ENCODE assay signal across 18 cellular contexts in genomic region chr1:117660266-117660973, GRCh38. TPM values are rescaled to one million over a fixed set of nuclear protein-coding genes. Genes with fewer than 3 reads are reported as not detected.
A peak's percentile ranks its signal among the peaks of the same experiment; 100 is the strongest.
DNase-seq lines count a peak whose midpoint lies in the region; ATAC-seq and TF ChIP-seq lines count a peak whose summit lies in the region.
"Had no signal": no experiment of that assay in that cellular context is flagged by ENCODE, and none has a peak within 500 bp of the region (broad histone marks: within the 10 kb centered on the region; RNA-seq: fewer than 3 reads in every experiment).

No MANE protein-coding gene starts in this region.

- no peak for TF ChIP-seq EP300 in ovary (IDR thresholded peaks at IDR 0.05)

- H3K36me3 ChIP-seq in CD4-positive, CD25-positive, alpha-beta regulatory T cell (ENCODE audit: control insufficient read depth, insufficient read depth, low read length): no peaks in the 10 kb centered on the region
- no peaks in the 10 kb centered on the region for H3K36me3 ChIP-seq in ovary
- H3K36me3 ChIP-seq: sigmoid colon, thyroid gland had no signal

- CTCF ChIA-PET in activated CD8-positive, alpha-beta T cell treated with anti-CD3 and anti-CD28 coated beads, Interleukin-2, amount 10 ng/mL, durations not matched to agents 7 days and 5 days (lab: Charles Lee): interaction anchor here (0.6 to 8.6 kb wide), 7 partner anchors 10 to 126 kb away, joined by 3 to 65 read pairs (median 10); partner anchors contain the start of gene TENT5C

- TF ChIP-seq POLR2A in ovary (IDR thresholded peaks at IDR 0.05): no peak

- H3K4me3 ChIP-seq in CD4-positive, CD25-positive, alpha-beta regulatory T cell (ENCODE audit: low read depth, low read length): peak overlapping the region; percentile 51
- H3K4me3 ChIP-seq in ovary: no peak overlapping the region
- H3K4me3 ChIP-seq: sigmoid colon, thyroid gland had no signal

- no peaks in the 10 kb centered on the region for H3K27me3 Mint-ChIP-seq in CD4-positive, CD25-positive, alpha-beta regulatory T cell
- H3K27me3 Mint-ChIP-seq in HFFc6 (ENCODE audit: insufficient read depth) (peaks cover 5% of the 10 kb centered on the region), memory B cell (no peaks in the 10 kb centered on the region)
- H3K27me3 Mint-ChIP-seq in activated CD8-positive, alpha-beta T cell treated with anti-CD3 and anti-CD28 coated beads, Interleukin-2, amount 10 ng/mL, durations not matched to agents 7 days and 5 days (ENCODE audit: low read depth): no peaks in the 10 kb centered on the region

- H3K4me1 Mint-ChIP-seq in CD4-positive, CD25-positive, alpha-beta regulatory T cell: peaks cover 51 to 94% (median 73%) of the 10 kb centered on the region in 4 donors
- H3K4me1 Mint-ChIP-seq in HFFc6 (ENCODE audit: low read depth) (peaks cover 19% of the 10 kb centered on the region), memory B cell (peaks cover 71% of the 10 kb centered on the region)
- peaks cover 97% of the 10 kb centered on the region for H3K4me1 Mint-ChIP-seq in activated CD8-positive, alpha-beta T cell treated with anti-CD3 and anti-CD28 coated beads, Interleukin-2, amount 10 ng/mL, durations not matched to agents 7 days and 5 days (ENCODE audit: low read depth)
- H3K4me1 Mint-ChIP-seq: mesothelial cell of epicardium had no signal

- intact Hi-C loops in ovary (cut with DNase I): no loop called here

- H3K9me3 ChIP-seq in CD4-positive, CD25-positive, alpha-beta regulatory T cell (ENCODE audit: control insufficient read depth in 2 of 2, low read length in 2 of 2): peaks cover 0 to 9% of the 10 kb centered on the region in 2 experiments
- no peaks in the 10 kb centered on the region for H3K9me3 ChIP-seq in ovary
- H3K9me3 ChIP-seq: sigmoid colon, thyroid gland had no signal

- H3K27ac Mint-ChIP-seq in CD4-positive, CD25-positive, alpha-beta regulatory T cell: peak overlapping the region; percentile 97 to 100 (median 98)
- no peak overlapping the region for H3K27ac Mint-ChIP-seq in HFFc6
- peak overlapping the region; percentile 75 for H3K27ac Mint-ChIP-seq in activated CD8-positive, alpha-beta T cell treated with anti-CD3 and anti-CD28 coated beads, Interleukin-2, amount 10 ng/mL, durations not matched to agents 7 days and 5 days
- H3K27ac Mint-ChIP-seq in memory B cell: peak overlapping the region; percentile 89
- H3K27ac Mint-ChIP-seq: endodermal cell, mesothelial cell of epicardium had no signal

- H3K4me1 ChIP-seq in CD4-positive, CD25-positive, alpha-beta regulatory T cell (ENCODE audit: control insufficient read depth, insufficient read depth, low read length, poor library complexity, severe bottlenecking): peaks cover 96% of the 10 kb centered on the region
- H3K4me1 ChIP-seq in ovary (ENCODE audit: insufficient read depth): no peaks in the 10 kb centered on the region
- H3K4me1 ChIP-seq: thyroid gland had no signal

- WGBS in ovary, 3 donors: 35 to 55% (median 43%) methylated on average over 6 of the region's 6 CpGs

- H3K27ac ChIP-seq in CD4-positive, CD25-positive, alpha-beta regulatory T cell (ENCODE audit: insufficient read depth, low read length, poor library complexity, severe bottlenecking): peak overlapping the region; percentile 94
- H3K27ac ChIP-seq in ovary: no peak overlapping the region
- H3K27ac ChIP-seq: sigmoid colon, thyroid gland, VCaP had no signal

- H3K27me3 ChIP-seq in CD4-positive, CD25-positive, alpha-beta regulatory T cell (ENCODE audit: control insufficient read depth, insufficient read depth, low read length): no peaks in the 10 kb centered on the region
- H3K27me3 ChIP-seq in ovary: no peaks in the 10 kb centered on the region
- H3K27me3 ChIP-seq: sigmoid colon, thyroid gland had no signal

- POLR2A ChIA-PET in activated CD8-positive, alpha-beta T cell treated with anti-CD3 and anti-CD28 coated beads, Interleukin-2, amount 10 ng/mL, durations not matched to agents 7 days and 5 days (lab: Charles Lee): interaction anchor here (0.6 to 3.9 kb wide), 2 partner anchors 51 to 53 kb away, joined by 3 to 37 read pairs; partner anchors contain the start of gene TENT5C

- peaks cover 7% of the 10 kb centered on the region for H3K36me3 Mint-ChIP-seq in CD4-positive, CD25-positive, alpha-beta regulatory T cell
- no peaks in the 10 kb centered on the region for H3K36me3 Mint-ChIP-seq in HFFc6 (ENCODE audit: low read depth)
- peaks cover 20% of the 10 kb centered on the region for H3K36me3 Mint-ChIP-seq in activated CD8-positive, alpha-beta T cell treated with anti-CD3 and anti-CD28 coated beads, Interleukin-2, amount 10 ng/mL, durations not matched to agents 7 days and 5 days (ENCODE audit: low read depth)
- H3K36me3 Mint-ChIP-seq in memory B cell: peaks cover 3% of the 10 kb centered on the region
- H3K36me3 Mint-ChIP-seq: mesothelial cell of epicardium had no signal

- H3K9me3 Mint-ChIP-seq in CD4-positive, CD25-positive, alpha-beta regulatory T cell: peaks cover 1 to 21% (median 4%) of the 10 kb centered on the region in 7 donors
- H3K9me3 Mint-ChIP-seq in HFFc6: no peaks in the 10 kb centered on the region; the same call in 1 of the 2 replicates
- peaks cover 9% of the 10 kb centered on the region for H3K9me3 Mint-ChIP-seq in activated CD8-positive, alpha-beta T cell treated with anti-CD3 and anti-CD28 coated beads, Interleukin-2, amount 10 ng/mL, durations not matched to agents 7 days and 5 days (ENCODE audit: insufficient read depth)
- no peaks in the 10 kb centered on the region for H3K9me3 Mint-ChIP-seq in memory B cell

- TF ChIP-seq CTCF in HFFc6 (IDR thresholded peaks at IDR 0.05) (no peak), ovary (IDR thresholded peaks at IDR 0.05) (no peak)

- peak overlapping the region; percentile 73 to 85 (median 82) for H3K4me3 Mint-ChIP-seq in CD4-positive, CD25-positive, alpha-beta regulatory T cell
- H3K4me3 Mint-ChIP-seq in HFFc6: peak overlapping the region; percentile 25; the same call in 1 of the 2 replicates
- peak overlapping the region; percentile 7 for H3K4me3 Mint-ChIP-seq in activated CD8-positive, alpha-beta T cell treated with anti-CD3 and anti-CD28 coated beads, Interleukin-2, amount 10 ng/mL, durations not matched to agents 7 days and 5 days
- peak overlapping the region; percentile 52 for H3K4me3 Mint-ChIP-seq in memory B cell
- H3K4me3 Mint-ChIP-seq: endodermal cell, mesothelial cell of epicardium had no signal

- no peak for DNase-seq in CD4-positive, CD25-positive, alpha-beta regulatory T cell
- DNase-seq in HFFc6 (no peak), memory B cell (ENCODE audit: low spot score in 2 of 2) (no peak), HuH-7 (ENCODE audit: low spot score) (no peak), ovary (no peak)
- DNase-seq in activated CD8-positive, alpha-beta T cell treated with anti-CD3 and anti-CD28 coated beads, Interleukin-2, amount 10 ng/mL, durations not matched to agents 7 days and 5 days: no peak
- DNase-seq: cerebellar nuclear complex, DMS79 treated with DMSO at 0.1 percent for 48 hours, endodermal cell, hippocampal formation, kidney glomerular epithelial cell, NCI-H2107, occipital lobe, sigmoid colon, thyroid gland had no signal

- no peak for ATAC-seq in CD4-positive, CD25-positive, alpha-beta regulatory T cell (ENCODE audit: low read depth in 2 of 2)
- ATAC-seq in activated CD8-positive, alpha-beta T cell treated with anti-CD3 and anti-CD28 coated beads, Interleukin-2, amount 10 ng/mL, durations not matched to agents 7 days and 5 days: no peak
- ATAC-seq in memory B cell (ENCODE audit: low read depth): no peak
- ATAC-seq in GM18870 (IDR thresholded peaks at IDR 0.05; ENCODE audit: unreplicated experiment): no peak

RNA-seq across cellular contexts. Expression of gene TENT5C, which starts 54.6 kb away (rescaled TPM):
- 324 TPM for total RNA-seq in CD4-positive, CD25-positive, alpha-beta regulatory T cell
- polyA plus RNA-seq in CD4-positive, CD25-positive, alpha-beta regulatory T cell: 10 to 100 TPM; 19.6 to 64.7 (median 33.0) TPM
- under 1 TPM; 0.47 to 0.91 (median 0.75) TPM for total RNA-seq in HFFc6 (2021; fragmentation: NEBNext Ultra II Directional; extraction: Animal tissue kit (Norgen Biotek cat#: 25700))
- total RNA-seq in activated CD8-positive, alpha-beta T cell treated with anti-CD3 and anti-CD28 coated beads, Interleukin-2, amount 10 ng/mL, durations not matched to agents 7 days and 5 days: 10 to 100 TPM; 20.7 to 20.8 TPM
- 10 to 100 TPM in 5 of 7 donors, 1 to 10 TPM in 2; 6.2 to 24.7 (median 11.4) TPM for total RNA-seq in ovary
- polyA plus RNA-seq in ovary: 10 to 100 TPM in 1 of 2 donors, 1 to 10 TPM in 1; 2.6 to 11.6 TPM

Comparison
In these comparisons a context has a peak if more than half of its experiments do, and no peak if none do; other contexts are left out.
1. H3K4me3 Mint-ChIP-seq: peak in every context shown above with its lines; median percentile 82 in CD4-positive, CD25-positive, alpha-beta regulatory T cell; 52 in memory B cell; 25 in HFFc6; 7 in activated CD8-positive, alpha-beta T cell treated with anti-CD3 and anti-CD28 coated beads, Interleukin-2, amount 10 ng/mL, durations not matched to agents 7 days and 5 days.
2. RNA of gene TENT5C, which starts 54.6 kb away (total RNA-seq): 324 TPM in CD4-positive, CD25-positive, alpha-beta regulatory T cell (single experiment); 20.7 to 20.8 TPM in activated CD8-positive, alpha-beta T cell treated with anti-CD3 and anti-CD28 coated beads, Interleukin-2, amount 10 ng/mL, durations not matched to agents 7 days and 5 days, 6.2 to 24.7 TPM in ovary and 0.47 to 0.91 TPM in HFFc6; every median in the first group is over 10 times any median in the second.